24 cellular contexts compared by ENCODE assay signal in the genomic region with DNA sequence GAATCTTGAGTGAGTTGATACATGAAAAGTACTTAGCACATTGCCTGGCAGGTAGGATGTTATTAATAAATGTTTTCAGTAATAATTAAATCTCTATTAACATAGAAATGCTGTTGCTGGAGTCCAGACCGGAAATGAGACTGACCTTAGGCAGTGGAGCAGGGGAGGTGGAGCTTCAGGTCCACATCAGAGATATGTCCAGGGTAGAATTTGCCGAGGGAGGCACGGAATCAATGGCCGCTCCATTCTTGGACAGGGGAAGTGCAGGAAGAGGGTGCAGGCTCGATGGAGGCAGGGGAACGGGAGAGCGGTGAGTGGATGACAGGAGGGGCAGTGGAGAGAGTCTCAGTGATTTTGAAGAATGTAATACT.
"Had no signal": no experiment of that assay in that cellular context is flagged by ENCODE, and none has a peak within 500 bp of the region (broad histone marks: within the 10 kb centered on the region; RNA-seq: fewer than 3 reads in every experiment).

No MANE protein-coding gene starts in this region.

- DNase-seq: activated B cell treated with CpG ODN at 0.5 μM for 24 hours; activated CD4-positive, alpha-beta T cell treated with anti-CD3 and anti-CD28 coated beads for 36 hours; activated CD4-positive, alpha-beta T cell treated with anti-CD3 and anti-CD28 coated beads, Interleukin-2, amount 50 U/mL, for 48 hours; activated CD8-positive, alpha-beta memory T cell treated with anti-CD3 and anti-CD28 coated beads, Interleukin-2, amount 50 U/mL, for 48 hours; activated effector memory CD4-positive, alpha-beta T cell treated with Interleukin-2 at 50 U/mL for 16 hours; activated naive CD4-positive, alpha-beta T cell treated with anti-CD3 and anti-CD28 coated beads for 36 hours; activated naive CD8-positive, alpha-beta T cell treated with anti-CD3 and anti-CD28 coated beads, Interleukin-2, amount 10 ng/mL, durations not matched to agents 7 days and 5 days; activated T-cell treated with anti-CD3 and anti-CD28 coated beads, Interleukin-2, amount 50 U/mL, for 48 hours; amygdala; colonic mucosa; dorsolateral prefrontal cortex; lower lobe of right lung; mesendoderm; mucosa of descending colon; nephron progenitor cell; nucleus accumbens; sigmoid colon; stimulated activated CD4-positive, alpha-beta T cell treated with anti-CD3 and anti-CD28 coated beads, Interleukin-15, amount 100 ng/mL, for 24 hours had no signal

- ATAC-seq: activated CD4-positive, alpha-beta T cell treated with anti-CD3 and anti-CD28 coated beads for 36 hours; mucosa of descending colon had no signal

- H3K27me3 Mint-ChIP-seq: activated CD4-positive, alpha-beta T cell treated with anti-CD3 and anti-CD28 coated beads for 36 hours; type B pancreatic cell had no signal

- H3K27ac Mint-ChIP-seq: activated B cell treated with CpG ODN at 0.5 μM for 24 hours; activated CD4-positive, alpha-beta T cell treated with anti-CD3 and anti-CD28 coated beads for 36 hours; activated naive CD4-positive, alpha-beta T cell treated with anti-CD3 and anti-CD28 coated beads for 36 hours; activated naive CD8-positive, alpha-beta T cell treated with anti-CD3 and anti-CD28 coated beads, Interleukin-2, amount 10 ng/mL, durations not matched to agents 7 days and 5 days; nephron progenitor cell; stimulated activated memory B cell treated with anti-CD40 and anti-IgM and Interleukin-4, amounts not matched to agents 10 μg/mL and 1 μg/mL and 100 μg/mL, for 72 hours; type B pancreatic cell had no signal

- H3K4me3 Mint-ChIP-seq: activated B cell treated with CpG ODN at 0.5 μM for 24 hours; activated CD4-positive, alpha-beta T cell treated with anti-CD3 and anti-CD28 coated beads for 36 hours; activated naive CD4-positive, alpha-beta T cell treated with anti-CD3 and anti-CD28 coated beads for 36 hours; activated naive CD8-positive, alpha-beta T cell treated with anti-CD3 and anti-CD28 coated beads, Interleukin-2, amount 10 ng/mL, durations not matched to agents 7 days and 5 days; nephron progenitor cell; stimulated activated memory B cell treated with anti-CD40 and anti-IgM and Interleukin-4, amounts not matched to agents 10 μg/mL and 1 μg/mL and 100 μg/mL, for 72 hours; type B pancreatic cell had no signal

- H3K4me1 Mint-ChIP-seq: activated B cell treated with CpG ODN at 0.5 μM for 24 hours; activated CD4-positive, alpha-beta T cell treated with anti-CD3 and anti-CD28 coated beads for 36 hours; stimulated activated memory B cell treated with anti-CD40 and anti-IgM and Interleukin-4, amounts not matched to agents 10 μg/mL and 1 μg/mL and 100 μg/mL, for 72 hours had no signal

- H3K9me3 Mint-ChIP-seq: activated B cell treated with CpG ODN at 0.5 μM for 24 hours; activated naive CD4-positive, alpha-beta T cell treated with anti-CD3 and anti-CD28 coated beads for 36 hours; activated naive CD8-positive, alpha-beta T cell treated with anti-CD3 and anti-CD28 coated beads, Interleukin-2, amount 10 ng/mL, durations not matched to agents 7 days and 5 days; nephron progenitor cell; stimulated activated memory B cell treated with anti-CD40 and anti-IgM and Interleukin-4, amounts not matched to agents 10 μg/mL and 1 μg/mL and 100 μg/mL, for 72 hours; type B pancreatic cell had no signal

- H3K4me3 ChIP-seq: colonic mucosa, dorsolateral prefrontal cortex, esophagus muscularis mucosa, lower lobe of right lung, mucosa of descending colon, sigmoid colon, smooth muscle cell, thoracic aorta, vagina had no signal

- H3K36me3 Mint-ChIP-seq: activated naive CD8-positive, alpha-beta T cell treated with anti-CD3 and anti-CD28 coated beads, Interleukin-2, amount 10 ng/mL, durations not matched to agents 7 days and 5 days; stimulated activated memory B cell treated with anti-CD40 and anti-IgM and Interleukin-4, amounts not matched to agents 10 μg/mL and 1 μg/mL and 100 μg/mL, for 72 hours had no signal
